Comparison of ENCODE assay signal across 1 cellular context in genomic region chr9:92440751-92441046, GRCh38.
TF ChIP-seq lines count a peak whose summit lies in the region.

No MANE protein-coding gene starts in this region.

TF ChIP-seq in GM23338, 12 proteins besides CTCF, POLR2A, EP300 and RAD21 (continued from another document):
- TF ChIP-seq, protein P1, sequence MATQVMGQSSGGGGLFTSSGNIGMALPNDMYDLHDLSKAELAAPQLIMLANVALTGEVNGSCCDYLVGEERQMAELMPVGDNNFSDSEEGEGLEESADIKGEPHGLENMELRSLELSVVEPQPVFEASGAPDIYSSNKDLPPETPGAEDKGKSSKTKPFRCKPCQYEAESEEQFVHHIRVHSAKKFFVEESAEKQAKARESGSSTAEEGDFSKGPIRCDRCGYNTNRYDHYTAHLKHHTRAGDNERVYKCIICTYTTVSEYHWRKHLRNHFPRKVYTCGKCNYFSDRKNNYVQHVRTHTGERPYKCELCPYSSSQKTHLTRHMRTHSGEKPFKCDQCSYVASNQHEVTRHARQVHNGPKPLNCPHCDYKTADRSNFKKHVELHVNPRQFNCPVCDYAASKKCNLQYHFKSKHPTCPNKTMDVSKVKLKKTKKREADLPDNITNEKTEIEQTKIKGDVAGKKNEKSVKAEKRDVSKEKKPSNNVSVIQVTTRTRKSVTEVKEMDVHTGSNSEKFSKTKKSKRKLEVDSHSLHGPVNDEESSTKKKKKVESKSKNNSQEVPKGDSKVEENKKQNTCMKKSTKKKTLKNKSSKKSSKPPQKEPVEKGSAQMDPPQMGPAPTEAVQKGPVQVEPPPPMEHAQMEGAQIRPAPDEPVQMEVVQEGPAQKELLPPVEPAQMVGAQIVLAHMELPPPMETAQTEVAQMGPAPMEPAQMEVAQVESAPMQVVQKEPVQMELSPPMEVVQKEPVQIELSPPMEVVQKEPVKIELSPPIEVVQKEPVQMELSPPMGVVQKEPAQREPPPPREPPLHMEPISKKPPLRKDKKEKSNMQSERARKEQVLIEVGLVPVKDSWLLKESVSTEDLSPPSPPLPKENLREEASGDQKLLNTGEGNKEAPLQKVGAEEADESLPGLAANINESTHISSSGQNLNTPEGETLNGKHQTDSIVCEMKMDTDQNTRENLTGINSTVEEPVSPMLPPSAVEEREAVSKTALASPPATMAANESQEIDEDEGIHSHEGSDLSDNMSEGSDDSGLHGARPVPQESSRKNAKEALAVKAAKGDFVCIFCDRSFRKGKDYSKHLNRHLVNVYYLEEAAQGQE (IDR thresholded peaks at IDR 0.05; ENCODE audit: unreplicated experiment) = no peak
- TF ChIP-seq EZH2phosphoT487 (IDR thresholded peaks at IDR 0.05; ENCODE audit: unreplicated experiment) = no peak
- TF ChIP-seq, protein P2, sequence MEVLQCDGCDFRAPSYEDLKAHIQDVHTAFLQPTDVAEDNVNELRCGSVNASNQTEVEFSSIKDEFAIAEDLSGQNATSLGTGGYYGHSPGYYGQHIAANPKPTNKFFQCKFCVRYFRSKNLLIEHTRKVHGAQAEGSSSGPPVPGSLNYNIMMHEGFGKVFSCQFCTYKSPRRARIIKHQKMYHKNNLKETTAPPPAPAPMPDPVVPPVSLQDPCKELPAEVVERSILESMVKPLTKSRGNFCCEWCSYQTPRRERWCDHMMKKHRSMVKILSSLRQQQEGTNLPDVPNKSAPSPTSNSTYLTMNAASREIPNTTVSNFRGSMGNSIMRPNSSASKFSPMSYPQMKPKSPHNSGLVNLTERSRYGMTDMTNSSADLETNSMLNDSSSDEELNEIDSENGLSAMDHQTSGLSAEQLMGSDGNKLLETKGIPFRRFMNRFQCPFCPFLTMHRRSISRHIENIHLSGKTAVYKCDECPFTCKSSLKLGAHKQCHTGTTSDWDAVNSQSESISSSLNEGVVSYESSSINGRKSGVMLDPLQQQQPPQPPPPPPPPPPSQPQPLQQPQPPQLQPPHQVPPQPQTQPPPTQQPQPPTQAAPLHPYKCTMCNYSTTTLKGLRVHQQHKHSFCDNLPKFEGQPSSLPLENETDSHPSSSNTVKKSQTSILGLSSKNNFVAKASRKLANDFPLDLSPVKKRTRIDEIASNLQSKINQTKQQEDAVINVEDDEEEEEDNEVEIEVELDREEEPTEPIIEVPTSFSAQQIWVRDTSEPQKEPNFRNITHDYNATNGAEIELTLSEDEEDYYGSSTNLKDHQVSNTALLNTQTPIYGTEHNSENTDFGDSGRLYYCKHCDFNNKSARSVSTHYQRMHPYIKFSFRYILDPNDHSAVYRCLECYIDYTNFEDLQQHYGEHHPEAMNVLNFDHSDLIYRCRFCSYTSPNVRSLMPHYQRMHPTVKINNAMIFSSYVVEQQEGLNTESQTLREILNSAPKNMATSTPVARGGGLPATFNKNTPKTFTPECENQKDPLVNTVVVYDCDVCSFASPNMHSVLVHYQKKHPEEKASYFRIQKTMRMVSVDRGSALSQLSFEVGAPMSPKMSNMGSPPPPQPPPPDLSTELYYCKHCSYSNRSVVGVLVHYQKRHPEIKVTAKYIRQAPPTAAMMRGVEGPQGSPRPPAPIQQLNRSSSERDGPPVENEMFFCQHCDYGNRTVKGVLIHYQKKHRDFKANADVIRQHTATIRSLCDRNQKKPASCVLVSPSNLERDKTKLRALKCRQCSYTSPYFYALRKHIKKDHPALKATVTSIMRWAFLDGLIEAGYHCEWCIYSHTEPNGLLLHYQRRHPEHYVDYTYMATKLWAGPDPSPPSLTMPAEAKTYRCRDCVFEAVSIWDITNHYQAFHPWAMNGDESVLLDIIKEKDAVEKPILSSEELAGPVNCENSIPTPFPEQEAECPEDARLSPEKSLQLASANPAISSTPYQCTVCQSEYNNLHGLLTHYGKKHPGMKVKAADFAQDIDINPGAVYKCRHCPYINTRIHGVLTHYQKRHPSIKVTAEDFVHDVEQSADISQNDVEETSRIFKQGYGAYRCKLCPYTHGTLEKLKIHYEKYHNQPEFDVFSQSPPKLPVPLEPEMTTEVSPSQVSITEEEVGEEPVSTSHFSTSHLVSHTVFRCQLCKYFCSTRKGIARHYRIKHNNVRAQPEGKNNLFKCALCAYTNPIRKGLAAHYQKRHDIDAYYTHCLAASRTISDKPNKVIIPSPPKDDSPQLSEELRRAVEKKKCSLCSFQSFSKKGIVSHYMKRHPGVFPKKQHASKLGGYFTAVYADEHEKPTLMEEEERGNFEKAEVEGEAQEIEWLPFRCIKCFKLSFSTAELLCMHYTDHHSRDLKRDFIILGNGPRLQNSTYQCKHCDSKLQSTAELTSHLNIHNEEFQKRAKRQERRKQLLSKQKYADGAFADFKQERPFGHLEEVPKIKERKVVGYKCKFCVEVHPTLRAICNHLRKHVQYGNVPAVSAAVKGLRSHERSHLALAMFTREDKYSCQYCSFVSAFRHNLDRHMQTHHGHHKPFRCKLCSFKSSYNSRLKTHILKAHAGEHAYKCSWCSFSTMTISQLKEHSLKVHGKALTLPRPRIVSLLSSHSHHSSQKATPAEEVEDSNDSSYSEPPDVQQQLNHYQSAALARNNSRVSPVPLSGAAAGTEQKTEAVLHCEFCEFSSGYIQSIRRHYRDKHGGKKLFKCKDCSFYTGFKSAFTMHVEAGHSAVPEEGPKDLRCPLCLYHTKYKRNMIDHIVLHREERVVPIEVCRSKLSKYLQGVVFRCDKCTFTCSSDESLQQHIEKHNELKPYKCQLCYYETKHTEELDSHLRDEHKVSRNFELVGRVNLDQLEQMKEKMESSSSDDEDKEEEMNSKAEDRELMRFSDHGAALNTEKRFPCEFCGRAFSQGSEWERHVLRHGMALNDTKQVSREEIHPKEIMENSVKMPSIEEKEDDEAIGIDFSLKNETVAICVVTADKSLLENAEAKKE (CRISPR knock-in tag; IDR thresholded peaks at IDR 0.05) = no peak
- no peak for TF ChIP-seq JUNB (IDR thresholded peaks at IDR 0.05; ENCODE audit: unreplicated experiment)
- TF ChIP-seq ETS1 (IDR thresholded peaks at IDR 0.05) = no peak
- TF ChIP-seq ZNF114 (CRISPR knock-in tag; IDR thresholded peaks at IDR 0.05) = no peak
- no peak for TF ChIP-seq POLR2AphosphoS5 (IDR thresholded peaks at IDR 0.05; ENCODE audit: low read depth)
